Comparison of ENCODE assay signal across 33 cellular contexts in the genomic region with DNA sequence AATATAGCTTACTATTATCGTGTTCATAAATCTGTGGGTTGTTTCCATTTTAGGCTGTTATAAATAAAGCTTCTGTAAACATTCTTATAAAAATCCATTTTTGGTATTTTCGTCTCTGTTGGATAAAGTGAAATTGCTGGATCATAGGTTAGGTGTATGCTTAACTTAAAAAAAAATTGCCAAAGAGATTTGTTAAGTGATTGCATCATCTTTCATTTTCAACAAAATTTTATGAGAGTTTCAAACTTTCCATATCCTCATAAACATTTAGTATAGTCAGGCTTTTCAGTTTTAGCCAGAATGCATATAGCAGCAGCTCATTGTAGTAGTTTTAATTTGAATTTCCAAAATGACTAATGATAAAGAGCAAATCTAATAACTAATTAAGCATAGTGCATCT.
"Had no signal": no experiment of that assay in that cellular context is flagged by ENCODE, and none has a peak within 500 bp of the region (broad histone marks: within the 10 kb centered on the region; RNA-seq: fewer than 3 reads in every experiment).

No MANE protein-coding gene starts in this region.

- H3K27ac ChIP-seq: adrenal gland, ascending aorta, body of pancreas, brain microvascular endothelial cell, breast epithelium, cardiac muscle cell had no signal

- DNase-seq: activated effector memory CD4-positive, alpha-beta T cell treated with anti-CD3 and anti-CD28 coated beads, Interleukin-2, amount 50 U/mL, for 16 hours; activated effector memory CD4-positive, alpha-beta T cell treated with Interleukin-2 at 50 U/mL for 16 hours; activated gamma-delta T cell; activated gamma-delta T cell treated with Interleukin-2 at 50 U/mL for 16 hours; activated naive CD4-positive, alpha-beta T cell; activated naive CD4-positive, alpha-beta T cell treated with anti-CD3 and anti-CD28 coated beads for 36 hours; activated naive CD4-positive, alpha-beta T cell treated with anti-CD3 and anti-CD28 coated beads, Interleukin-2, amount 10 ng/mL, durations not matched to agents 7 days and 5 days; activated naive CD4-positive, alpha-beta T cell treated with anti-CD3 and anti-CD28 coated beads, Interleukin-2, amount 50 U/mL, for 16 hours; activated naive CD4-positive, alpha-beta T cell treated with Interleukin-2 at 50 U/mL for 16 hours; activated naive CD8-positive, alpha-beta T cell treated with anti-CD3 and anti-CD28 coated beads for 36 hours; activated naive CD8-positive, alpha-beta T cell treated with anti-CD3 and anti-CD28 coated beads, Interleukin-2, amount 10 ng/mL, durations not matched to agents 7 days and 5 days; activated naive CD8-positive, alpha-beta T cell treated with anti-CD3 and anti-CD28 coated beads, Interleukin-2, amount 50 U/mL, for 24 hours; activated T-cell treated with anti-CD3 and anti-CD28 coated beads, Interleukin-2, amount 50 U/mL, for 24 hours; activated T-cell treated with anti-CD3 and anti-CD28 coated beads, Interleukin-2, amount 50 U/mL, for 4 hours; activated T-cell treated with anti-CD3 and anti-CD28 coated beads, Interleukin-2, amount 50 U/mL, for 48 hours; activated T-cell treated with anti-CD3 and anti-CD28 coated beads, Interleukin-2, amount 50 U/mL, for 72 hours; adrenal gland; amniotic stem cell; amygdala; anterior cingulate cortex; aorta; body of pancreas; brain microvascular endothelial cell; caudate nucleus; central memory CD4-positive, alpha-beta T cell; cerebellar nuclear complex had no signal

- ATAC-seq: activated naive CD4-positive, alpha-beta T cell treated with anti-CD3 and anti-CD28 coated beads, Interleukin-2, amount 50 U/mL, for 72 hours; activated naive CD8-positive, alpha-beta T cell treated with anti-CD3 and anti-CD28 coated beads, Interleukin-2, amount 50 U/mL, for 24 hours; activated T-cell treated with anti-CD3 and anti-CD28 coated beads, Interleukin-2, amount 50 U/mL, for 4 hours; activated T-cell treated with anti-CD3 and anti-CD28 coated beads, Interleukin-2, amount 50 U/mL, for 72 hours; activated T-helper 17 cell treated with anti-CD3 and anti-CD28 coated beads, Interleukin-2, amount 50 U/mL, for 72 hours; body of pancreas had no signal

- H3K27me3 ChIP-seq: adrenal gland, ascending aorta, body of pancreas, brain microvascular endothelial cell, breast epithelium, cardiac muscle cell had no signal

- H3K4me1 ChIP-seq: adrenal gland, ascending aorta, body of pancreas, breast epithelium had no signal

- FAIRE-seq: astrocyte, bronchial epithelial cell had no signal

- H3K4me3 ChIP-seq: adrenal gland, ascending aorta, body of pancreas, breast epithelium, cardiac muscle cell had no signal

- H3K36me3 ChIP-seq: adrenal gland, ascending aorta, brain microvascular endothelial cell, breast epithelium, cardiac muscle cell had no signal

- H3K9me3 ChIP-seq: adrenal gland, ascending aorta, body of pancreas, breast epithelium had no signal
